Comparison of ENCODE assay signal across 11 cellular contexts in the genomic region with DNA sequence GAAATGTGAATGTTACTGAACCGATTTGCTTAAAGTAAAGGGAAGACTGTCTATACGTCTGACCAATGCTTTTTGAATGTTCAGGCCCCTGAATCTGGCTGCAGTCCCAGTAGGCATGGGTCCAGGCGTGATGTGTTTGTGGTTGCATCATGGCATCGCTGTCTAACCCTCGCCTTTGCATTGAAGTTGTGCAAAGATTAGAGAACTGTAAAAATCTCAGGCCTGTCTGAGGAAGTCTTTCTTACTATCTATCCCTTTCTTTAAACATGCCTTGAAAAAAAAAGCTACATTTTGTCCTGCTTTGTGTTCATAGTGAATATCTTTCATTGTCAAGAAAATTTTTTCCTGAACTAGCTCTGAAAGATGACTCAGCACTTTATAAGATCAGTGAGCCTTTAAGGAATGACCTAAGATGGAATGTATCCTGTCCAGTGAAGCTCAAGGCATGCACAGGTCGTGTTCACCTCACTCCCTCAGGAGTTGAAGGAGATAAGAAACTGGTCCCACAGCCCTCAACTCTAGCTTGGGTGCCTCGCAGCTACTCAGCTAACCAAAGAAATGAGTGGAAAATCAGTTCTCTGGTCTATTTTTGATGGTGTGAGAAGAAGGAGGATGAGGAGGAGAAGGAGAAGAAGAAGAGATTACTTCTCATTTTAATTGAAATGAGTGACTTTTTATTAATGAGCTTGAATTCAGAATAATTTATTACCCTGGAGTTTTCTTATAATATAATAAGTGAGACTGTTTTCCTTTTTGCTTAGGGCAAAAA. TPM values are rescaled to one million over a fixed set of nuclear protein-coding genes. Genes with fewer than 3 reads are reported as not detected.
DNase-seq lines count a peak whose midpoint lies in the region; ATAC-seq and TF ChIP-seq lines count a peak whose summit lies in the region.
"Had no signal": no experiment of that assay in that cellular context is flagged by ENCODE, and none has a peak within 500 bp of the region (broad histone marks: within the 10 kb centered on the region; RNA-seq: fewer than 3 reads in every experiment).

No MANE protein-coding gene starts in this region.

- ATAC-seq in right cardiac atrium, result no peak
- ATAC-seq in HG02588 (IDR thresholded peaks at IDR 0.05; ENCODE audit: unreplicated experiment), result no peak
- no peak for ATAC-seq in HG02938 (IDR thresholded peaks at IDR 0.05; ENCODE audit: unreplicated experiment)

- H3K4me3 Mint-ChIP-seq in neural progenitor cell, result no peak overlapping the region
- H3K4me3 Mint-ChIP-seq: activated naive CD8-positive, alpha-beta T cell treated with anti-CD3 and anti-CD28 coated beads, Interleukin-2, amount 10 ng/mL, durations not matched to agents 7 days and 5 days had no signal

- no peaks in the 10 kb centered on the region for H4K20me1 ChIP-seq in neural progenitor cell (ENCODE audit: low read depth)

- no peaks in the 10 kb centered on the region for H3K79me2 ChIP-seq in neural progenitor cell (ENCODE audit: low read depth)

- H3K27me3 ChIP-seq in right cardiac atrium (ENCODE audit: control insufficient read depth, insufficient read depth), result no peaks in the 10 kb centered on the region
- H3K27me3 ChIP-seq in neural progenitor cell, result no peaks in the 10 kb centered on the region

- TF ChIP-seq CTCF in HEK293 (tag by site-specific recombination; IDR thresholded peaks at IDR 0.05) (no peak), neural progenitor cell (IDR thresholded peaks at IDR 0.05) (no peak)

- H3K27me3 Mint-ChIP-seq in neural progenitor cell (ENCODE audit: insufficient read depth, low read depth), result no peaks in the 10 kb centered on the region

- no peaks in the 10 kb centered on the region for H3K36me3 Mint-ChIP-seq in neural progenitor cell
- H3K36me3 Mint-ChIP-seq: activated naive CD8-positive, alpha-beta T cell treated with anti-CD3 and anti-CD28 coated beads, Interleukin-2, amount 10 ng/mL, durations not matched to agents 7 days and 5 days had no signal

- H3K9me3 Mint-ChIP-seq in neural progenitor cell, result no peaks in the 10 kb centered on the region
- H3K9me3 Mint-ChIP-seq: activated naive CD8-positive, alpha-beta T cell treated with anti-CD3 and anti-CD28 coated beads, Interleukin-2, amount 10 ng/mL, durations not matched to agents 7 days and 5 days had no signal

- H3K27ac ChIP-seq in HEK293 (ENCODE audit: extremely low read depth, low read depth, low read length) (no peak overlapping the region), right cardiac atrium (ENCODE audit: low read length) (no peak overlapping the region), neural progenitor cell (no peak overlapping the region)

- no peaks in the 10 kb centered on the region for H3K36me3 ChIP-seq in HEK293 (ENCODE audit: control insufficient read depth in 2 of 2, insufficient read depth in 1 of 2, low read length in 2 of 2)
- H3K36me3 ChIP-seq in neural progenitor cell, result no peaks in the 10 kb centered on the region

- H3K9me3 ChIP-seq in HEK293 (ENCODE audit: control insufficient read depth, insufficient read depth, low read depth, low read length) (no peaks in the 10 kb centered on the region), right cardiac atrium (ENCODE audit: control insufficient read depth, low read length) (no peaks in the 10 kb centered on the region), neural progenitor cell (ENCODE audit: low read depth) (no peaks in the 10 kb centered on the region)

- no peak overlapping the region for H3K9ac ChIP-seq in neural progenitor cell

- POLR2A ChIA-PET in HEK293 (lab: Yijun Ruan, JAX), result interaction anchor here (0.5 to 1.2 kb wide), 7 partner anchors 10 to 784 kb away, joined by 3 to 5 read pairs (median 3); partner anchors contain the start of genes HDDC2, TPD52L1 and TRMT11

- intact Hi-C loops in right cardiac atrium (cut with DNase I), result no loop called here

- no peak overlapping the region for H3K27ac Mint-ChIP-seq in neural progenitor cell
- H3K27ac Mint-ChIP-seq: activated naive CD8-positive, alpha-beta T cell treated with anti-CD3 and anti-CD28 coated beads, Interleukin-2, amount 10 ng/mL, durations not matched to agents 7 days and 5 days had no signal

- H3K4me2 ChIP-seq in neural progenitor cell, result no peak overlapping the region

- no peak overlapping the region for H2AFZ ChIP-seq in neural progenitor cell (replicated peaks)

- no peaks in the 10 kb centered on the region for H3F3A ChIP-seq in neural progenitor cell (ENCODE audit: low read depth)

- peaks cover 25% of the 10 kb centered on the region for H3K4me1 Mint-ChIP-seq in neural progenitor cell
- H3K4me1 Mint-ChIP-seq: activated naive CD8-positive, alpha-beta T cell treated with anti-CD3 and anti-CD28 coated beads, Interleukin-2, amount 10 ng/mL, durations not matched to agents 7 days and 5 days had no signal

- WGBS in right cardiac atrium, result 34% methylated on average over 7 of the region's 7 CpGs

- H3K4me1 ChIP-seq in HEK293 (ENCODE audit: control insufficient read depth, insufficient read depth, low read length) (peaks cover 14% of the 10 kb centered on the region), right cardiac atrium (ENCODE audit: control insufficient read depth, insufficient read depth, low read length) (peaks cover 8% of the 10 kb centered on the region), neural progenitor cell (peaks cover 7% of the 10 kb centered on the region)

- no peak overlapping the region for H3K4me3 ChIP-seq in HEK293 (ENCODE audit: low read depth, low read length)
- H3K4me3 ChIP-seq in right cardiac atrium (ENCODE audit: low read length), result no peak overlapping the region
- H3K4me3 ChIP-seq in neural progenitor cell, result no peak overlapping the region

- CTCF ChIA-PET in HEK293 (lab: Yijun Ruan, JAX), result interaction anchor here (0.5 to 1.5 kb wide), 7 partner anchors 11 to 160 kb away, joined by 3 to 6 read pairs (median 3); no protein-coding TSS in a partner anchor

- DNase-seq in T1000 (lab: John Stamatoyannopoulos, UW), result peak; percentile 49
- DNase-seq in right cardiac atrium, result peak; percentile 38 to 82 (median 81)
- DNase-seq in smooth muscle cell of the brain vasculature (ENCODE audit: low read depth, low spot score), result peak; percentile 69
- DNase-seq in neural progenitor cell (ENCODE audit: low spot score), result no peak
- DNase-seq in NCI-H1105 (lab: John Stamatoyannopoulos, UW), result no peak
- DNase-seq: activated naive CD8-positive, alpha-beta T cell treated with anti-CD3 and anti-CD28 coated beads, Interleukin-2, amount 10 ng/mL, durations not matched to agents 7 days and 5 days; NCI-H524; retina had no signal

TF ChIP-seq in HEK293, 187 proteins besides CTCF, POLR2A, EP300 and RAD21 (continues in another document):
- TF ChIP-seq, protein P1, sequence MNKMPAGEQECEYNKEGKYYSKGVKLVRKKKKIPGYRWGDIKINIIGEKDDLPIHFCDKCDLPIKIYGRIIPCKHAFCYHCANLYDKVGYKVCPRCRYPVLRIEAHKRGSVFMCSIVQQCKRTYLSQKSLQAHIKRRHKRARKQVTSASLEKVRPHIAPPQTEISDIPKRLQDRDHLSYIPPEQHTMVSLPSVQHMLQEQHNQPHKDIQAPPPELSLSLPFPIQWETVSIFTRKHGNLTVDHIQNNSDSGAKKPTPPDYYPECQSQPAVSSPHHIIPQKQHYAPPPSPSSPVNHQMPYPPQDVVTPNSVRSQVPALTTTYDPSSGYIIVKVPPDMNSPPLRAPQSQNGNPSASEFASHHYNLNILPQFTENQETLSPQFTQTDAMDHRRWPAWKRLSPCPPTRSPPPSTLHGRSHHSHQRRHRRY (tag by site-specific recombination; IDR thresholded peaks at IDR 0.05), result no peak
- peak; percentile 46; the same call in 1 of the 2 replicates for TF ChIP-seq ZNF10 (tag by site-specific recombination; IDR thresholded peaks at IDR 0.05)
- no peak for TF ChIP-seq BCL11A (tag by site-specific recombination; IDR thresholded peaks at IDR 0.05; ENCODE audit: low read depth)
- TF ChIP-seq ZNF561 (tag by site-specific recombination; IDR thresholded peaks at IDR 0.05; ENCODE audit: borderline replicate concordance), result no peak; the same call in 1 of the 2 replicates
- TF ChIP-seq TCF7L2 (IDR thresholded peaks at IDR 0.05; ENCODE audit: borderline replicate concordance, low read depth, low read length), result no peak
- no peak for TF ChIP-seq IKZF3 (tag by site-specific recombination; IDR thresholded peaks at IDR 0.05)
- TF ChIP-seq ZSCAN30 (tag by site-specific recombination; IDR thresholded peaks at IDR 0.05), result 0 out of 2 replicates have a peak, but pooled peaks have one; percentile 26
- TF ChIP-seq PRDM4 (tag by site-specific recombination; IDR thresholded peaks at IDR 0.05), result no peak
- no peak; the same call in 1 of the 2 replicates for TF ChIP-seq ZNF843 (tag by site-specific recombination; IDR thresholded peaks at IDR 0.05)
- no peak for TF ChIP-seq SCRT2 (tag by site-specific recombination; IDR thresholded peaks at IDR 0.05)
- TF ChIP-seq ZNF423 (tag by site-specific recombination; IDR thresholded peaks at IDR 0.05), result no peak
- peak; percentile 34; the same call in 1 of the 2 replicates for TF ChIP-seq ZNF501 (tag by site-specific recombination; IDR thresholded peaks at IDR 0.05)

RNA-seq across cellular contexts. Expression of gene TPD52L1, which starts 48.6 kb away (rescaled TPM):
- total RNA-seq in right cardiac atrium (10 to 100 TPM; 14.9 to 29.5 (median 18.2) TPM), neural progenitor cell (ENCODE audit: low replicate concordance) (2.7 and 9.5 TPM in 2 replicates)
- 36.1 TPM for polyA plus RNA-seq in right cardiac atrium
- total RNA-seq: activated naive CD8-positive, alpha-beta T cell treated with anti-CD3 and anti-CD28 coated beads, Interleukin-2, amount 10 ng/mL, durations not matched to agents 7 days and 5 days had no signal

Comparison
In these comparisons a context has a peak if more than half of its experiments do, and no peak if none do; other contexts are left out.
1. DNase-seq: peak in T1000 (single experiment), right cardiac atrium (3 of 3) and smooth muscle cell of the brain vasculature (single experiment); none in neural progenitor cell (single experiment) and NCI-H1105 (single experiment).